ENCODE assay signal across 30 cellular contexts in genomic region chr2:14623241-14623640, GRCh38. TPM values are rescaled to one million over a fixed set of nuclear protein-coding genes. Genes with fewer than 3 reads are reported as not detected.
"Had no signal": no experiment of that assay in that cellular context is flagged by ENCODE, and none has a peak within 500 bp of the region (broad histone marks: within the 10 kb centered on the region; RNA-seq: fewer than 3 reads in every experiment).

No MANE protein-coding gene starts in this region.

- H3K79me2 ChIP-seq: parathyroid adenoma had no signal

- H3K27ac ChIP-seq: neutrophil, parathyroid adenoma, psoas muscle, right lobe of liver, sigmoid colon, spleen, suprapubic skin, testis, tibial artery, upper lobe of right lung, uterus had no signal

- H3K4me2 ChIP-seq: smooth muscle cell had no signal

- ATAC-seq: naive thymus-derived CD8-positive, alpha-beta T cell; natural killer cell treated with Interleukin-12 subunit alpha and Interleukin-12 subunit beta and Interleukin-15 and Interleukin-18, amount 100 ng/mL, for 72 hours; psoas muscle; right cardiac atrium; right lobe of liver; stimulated activated memory B cell treated with anti-CD40 and anti-IgM and Interleukin-4, amounts not matched to agents 10 μg/mL and 1 μg/mL and 100 μg/mL, for 72 hours; stimulated activated naive CD8-positive, alpha-beta T cell treated with anti-CD3 and anti-CD28 coated beads, Interleukin-15, amount 100 ng/mL, for 72 hours; stimulated activated naive CD8-positive, alpha-beta T cell treated with anti-CD3 and anti-CD28 coated beads, Interleukin-15, Interleukin-2, amounts not matched to agents 100 U/mL and 50 U/mL, for 24 hours; upper lobe of right lung had no signal

- DNase-seq: naive thymus-derived CD8-positive, alpha-beta T cell; nephron progenitor cell; nucleus accumbens; posterior cingulate gyrus; psoas muscle; right cardiac atrium; right lobe of liver; sigmoid colon; spleen; stimulated activated CD4-positive, alpha-beta T cell treated with anti-CD3 and anti-CD28 coated beads, Interleukin-12 subunit alpha, Interleukin-12 subunit beta, amount 100 ng/mL, for 4 hours; stimulated activated CD4-positive, alpha-beta T cell treated with anti-CD3 and anti-CD28 coated beads, Interleukin-1b, Interleukin-23, amount 100 ng/mL, for 48 hours; stimulated activated CD4-positive, alpha-beta T cell treated with anti-CD3 and anti-CD28 coated beads, Interleukin-4, amount 100 ng/mL, for 1 hour; stimulated activated CD4-positive, alpha-beta T cell treated with anti-CD3 and anti-CD28 coated beads, Interleukin-4, amount 100 ng/mL, for 4 hours; stimulated activated CD8-positive, alpha-beta memory T cell treated with anti-CD3 and anti-CD28 coated beads, Interleukin-4, amount 100 ng/mL, for 48 hours; stimulated activated naive CD4-positive, alpha-beta T cell; stimulated activated naive CD8-positive, alpha-beta T cell treated with anti-CD3 and anti-CD28 coated beads, Interleukin-15, amount 100 ng/mL, for 72 hours; stimulated activated naive CD8-positive, alpha-beta T cell treated with anti-CD3 and anti-CD28 coated beads, Interleukin-15, Interleukin-2, amounts not matched to agents 100 U/mL and 50 U/mL, for 24 hours; substantia nigra; testis; tibial artery; transverse colon; upper lobe of right lung; uterus had no signal

- H2AFZ ChIP-seq: parathyroid adenoma had no signal

- H3K4me1 ChIP-seq: psoas muscle, right lobe of liver, sigmoid colon, spleen, suprapubic skin, testis, tibial artery, upper lobe of right lung, uterus had no signal

- H3K9me3 ChIP-seq: neutrophil, psoas muscle, right lobe of liver, sigmoid colon, spleen, suprapubic skin, testis, tibial artery, transverse colon, upper lobe of right lung, uterus had no signal

- H3K27me3 ChIP-seq: neutrophil, right lobe of liver, sigmoid colon, suprapubic skin, testis, transverse colon, upper lobe of right lung, uterus had no signal

- H3K36me3 ChIP-seq: neutrophil, right lobe of liver, sigmoid colon, spleen, suprapubic skin, tibial artery, transverse colon, upper lobe of right lung, uterus had no signal

- H3K4me3 ChIP-seq: psoas muscle, right lobe of liver, sigmoid colon, smooth muscle cell, spleen, suprapubic skin, testis, tibial artery, transverse colon, upper lobe of right lung, uterus had no signal

RNA-seq across cellular contexts. Expression of gene LRATD1, which starts 9.3 kb away (rescaled TPM):
- total RNA-seq: naive thymus-derived CD8-positive, alpha-beta T cell; natural killer cell treated with Interleukin-12 subunit alpha and Interleukin-12 subunit beta and Interleukin-15 and Interleukin-18, amount 100 ng/mL, for 72 hours; osteocyte had no signal
- polyA plus RNA-seq: naive thymus-derived CD8-positive, alpha-beta T cell had no signal
